11 cellular contexts compared by ENCODE assay signal in genomic region chr1:50373532-50373931, GRCh38. TPM values are rescaled to one million over a fixed set of nuclear protein-coding genes. Genes with fewer than 3 reads are reported as not detected.
"Had no signal": no experiment of that assay in that cellular context is flagged by ENCODE, and none has a peak within 500 bp of the region (broad histone marks: within the 10 kb centered on the region; RNA-seq: fewer than 3 reads in every experiment).

No MANE protein-coding gene starts in this region.

- H3K9me3 ChIP-seq: HAP-1 had no signal

- H2AFZ ChIP-seq: GM23248 had no signal

- DNase-seq: GM23248, HFFc6, KG1 had no signal

- H3K4me3 Mint-ChIP-seq: HFFc6, IgD-negative memory B cell had no signal

- H3K4me1 ChIP-seq: HAP-1 had no signal

- ATAC-seq: HCT116, HepG2 had no signal

- H3K9ac ChIP-seq: GM23248 had no signal

- H3K36me3 Mint-ChIP-seq: IgD-negative memory B cell had no signal

- H3K36me3 ChIP-seq: HAP-1 had no signal

- H3K27ac Mint-ChIP-seq: HFFc6, IgD-negative memory B cell had no signal

- FAIRE-seq: H1, H54, HepG2 had no signal

- H3K9me3 Mint-ChIP-seq: HFFc6 had no signal

- H3K4me3 ChIP-seq: GM23248, HAP-1 had no signal

- H3K27ac ChIP-seq: GM23248, HL-60 had no signal

RNA-seq across cellular contexts. Expression of gene DMRTA2, which starts 49.7 kb away (rescaled TPM):
- total RNA-seq: GM23248, H1, HepG2, HT1080 had no signal
- polyA plus RNA-seq: GM23248, H1, HepG2, IgD-negative memory B cell had no signal
